1 cellular context compared by ENCODE assay signal in the genomic region with DNA sequence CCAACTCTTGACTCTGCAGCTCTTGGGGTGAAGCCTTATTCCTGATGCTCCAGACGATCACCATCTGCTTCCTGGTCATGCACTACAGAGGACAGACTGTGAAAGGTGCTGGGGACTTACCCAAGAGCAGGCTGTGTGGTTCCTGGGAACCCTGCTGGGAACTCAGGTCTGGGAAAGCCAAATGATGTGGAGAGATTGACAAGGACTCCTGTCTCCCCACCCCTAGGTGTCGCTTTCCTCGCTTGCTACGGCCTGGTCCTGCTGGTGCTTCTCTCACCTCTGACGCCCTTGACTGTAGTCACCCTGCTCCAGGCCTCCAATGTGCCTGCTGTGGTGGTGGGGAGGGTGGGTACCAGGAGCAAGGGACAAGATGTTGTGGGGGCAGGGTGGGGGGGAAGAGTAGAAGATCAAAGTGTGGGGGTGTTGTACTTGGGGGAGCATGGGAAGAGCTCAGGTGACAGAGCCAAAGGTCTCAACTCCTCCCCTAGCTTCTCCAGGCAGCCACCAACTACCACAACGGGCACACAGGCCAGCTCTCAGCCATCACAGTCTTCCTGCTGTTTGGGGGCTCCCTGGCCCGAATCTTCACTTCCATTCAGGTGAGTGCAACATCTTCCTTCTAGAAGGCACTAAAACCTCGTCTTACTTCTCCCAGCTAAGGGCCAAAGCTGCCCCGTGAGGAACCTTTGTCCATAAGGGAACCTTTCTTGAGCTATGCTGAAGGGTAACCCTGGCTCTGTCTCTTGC.
TF ChIP-seq lines count a peak whose summit lies in the region.

No MANE protein-coding gene starts in this region.

TF ChIP-seq in GM12878, 131 proteins besides CTCF, POLR2A, EP300 and RAD21:
- TF ChIP-seq TCF3 (IDR thresholded peaks at IDR 0.05; ENCODE audit: borderline replicate concordance, insufficient read depth, low read depth, low read length) = no peak
- TF ChIP-seq NFXL1 (IDR thresholded peaks at IDR 0.05; ENCODE audit: borderline replicate concordance) = no peak
- TF ChIP-seq HDAC6 (IDR thresholded peaks at IDR 0.05; ENCODE audit: unreplicated experiment) = no peak
- no peak for TF ChIP-seq SUPT20H (IDR thresholded peaks at IDR 0.05; ENCODE audit: borderline replicate concordance, control insufficient read depth, low read depth, low read length)
- no peak for TF ChIP-seq CREB1 (IDR thresholded peaks at IDR 0.05; ENCODE audit: low read depth)
- no peak for TF ChIP-seq LARP7 (IDR thresholded peaks at IDR 0.05)
- TF ChIP-seq ZNF274 (IDR thresholded peaks at IDR 0.05; ENCODE audit: insufficient read depth, insufficient read length) = no peak
- TF ChIP-seq IKZF2 (IDR thresholded peaks at IDR 0.05) = no peak
- no peak for TF ChIP-seq ZBTB4 (CRISPR knock-in tag; IDR thresholded peaks at IDR 0.05)
- TF ChIP-seq SPI1 (IDR thresholded peaks at IDR 0.05; ENCODE audit: borderline replicate concordance, insufficient read depth, low read depth, low read length) = no peak
- TF ChIP-seq PBX3 (IDR thresholded peaks at IDR 0.05; ENCODE audit: insufficient replicate concordance, low read depth, low read length) = no peak
- TF ChIP-seq, protein P1, sequence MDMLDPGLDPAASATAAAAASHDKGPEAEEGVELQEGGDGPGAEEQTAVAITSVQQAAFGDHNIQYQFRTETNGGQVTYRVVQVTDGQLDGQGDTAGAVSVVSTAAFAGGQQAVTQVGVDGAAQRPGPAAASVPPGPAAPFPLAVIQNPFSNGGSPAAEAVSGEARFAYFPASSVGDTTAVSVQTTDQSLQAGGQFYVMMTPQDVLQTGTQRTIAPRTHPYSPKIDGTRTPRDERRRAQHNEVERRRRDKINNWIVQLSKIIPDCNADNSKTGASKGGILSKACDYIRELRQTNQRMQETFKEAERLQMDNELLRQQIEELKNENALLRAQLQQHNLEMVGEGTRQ (IDR thresholded peaks at IDR 0.05; ENCODE audit: borderline replicate concordance, low read depth, low read length) = no peak
- no peak for TF ChIP-seq MEF2A (IDR thresholded peaks at IDR 0.05; ENCODE audit: insufficient read depth, low read depth, low read length)
- TF ChIP-seq IKZF1 (conservative IDR thresholded peaks at IDR 0.05) = no peak
- TF ChIP-seq ZNF622 (IDR thresholded peaks at IDR 0.05) = no peak
- TF ChIP-seq KDM1A (IDR thresholded peaks at IDR 0.05; ENCODE audit: borderline replicate concordance) = no peak
- TF ChIP-seq ETV6 (conservative IDR thresholded peaks at IDR 0.05 in 1 of 2, IDR thresholded peaks at IDR 0.05 in 1 of 2; ENCODE audit: borderline replicate concordance in 1 of 2, low read depth in 1 of 2) = no peak
